In genomic region chr21:42624095-42624830, GRCh38 we compare ENCODE assay signal across 1 cellular context.
A peak's percentile ranks its signal among the peaks of the same experiment; 100 is the strongest.
TF ChIP-seq lines count a peak whose summit lies in the region.

No MANE protein-coding gene starts in this region.

TF ChIP-seq in HepG2, 621 proteins besides CTCF, POLR2A, EP300 and RAD21 (continued from another document and continues in another):
- TF ChIP-seq DBP (CRISPR knock-in tag; IDR thresholded peaks at IDR 0.05; ENCODE audit: not compliant biosample characterization) (no peak), FOXA3 (CRISPR knock-in tag; IDR thresholded peaks at IDR 0.05) (peak; percentile 66), TIGD3 (CRISPR knock-in tag; IDR thresholded peaks at IDR 0.05; ENCODE audit: borderline replicate concordance) (no peak), ZNF746 (CRISPR knock-in tag; IDR thresholded peaks at IDR 0.05) (no peak), ZNF264 (CRISPR knock-in tag; IDR thresholded peaks at IDR 0.05) (peak; percentile 20; the same call in 1 of the 2 replicates), MTA1 (CRISPR knock-in tag; IDR thresholded peaks at IDR 0.05; ENCODE audit: borderline replicate concordance) (no peak), MAZ (IDR thresholded peaks at IDR 0.05; ENCODE audit: borderline replicate concordance, low read depth, low read length) (no peak), MAZ (CRISPR knock-in tag; IDR thresholded peaks at IDR 0.05; ENCODE audit: low read depth) (peak; percentile 15; the same call in 1 of the 2 replicates), GABPB1 (CRISPR knock-in tag; IDR thresholded peaks at IDR 0.05) (no peak), BRF2 (CRISPR knock-in tag; IDR thresholded peaks at IDR 0.05) (no peak), FOXO1 (CRISPR knock-in tag; IDR thresholded peaks at IDR 0.05) (peak; percentile 59; the same call in 1 of the 2 replicates), ZNF839 (CRISPR knock-in tag; IDR thresholded peaks at IDR 0.05; ENCODE audit: borderline replicate concordance) (no peak), ONECUT2 (CRISPR knock-in tag; IDR thresholded peaks at IDR 0.05) (peak; percentile 48; the same call in 1 of the 2 replicates), ZNF615 (CRISPR knock-in tag; IDR thresholded peaks at IDR 0.05; ENCODE audit: borderline replicate concordance) (no peak), HDAC2 (CRISPR knock-in tag; IDR thresholded peaks at IDR 0.05) (peak; percentile 27; the same call in 1 of the 2 replicates), TEAD3 (CRISPR knock-in tag; optimal IDR thresholded peaks at IDR 0.05; ENCODE audit: borderline replicate concordance) (no peak), KIAA2018 (CRISPR knock-in tag; IDR thresholded peaks at IDR 0.05; ENCODE audit: borderline replicate concordance) (no peak), ZNF772 (CRISPR knock-in tag; IDR thresholded peaks at IDR 0.05) (peak; percentile 29; the same call in 1 of the 2 replicates), FOXA1 (IDR thresholded peaks at IDR 0.05) (no peak), FOXA1 (CRISPR knock-in tag; IDR thresholded peaks at IDR 0.05) (peak; percentile 51), TARDBP (CRISPR knock-in tag; IDR thresholded peaks at IDR 0.05) (0 out of 2 replicates have a peak, but pooled peaks have one; percentile 11), ZNF224 (CRISPR knock-in tag; IDR thresholded peaks at IDR 0.05) (no peak), ZFP62 (CRISPR knock-in tag; IDR thresholded peaks at IDR 0.05) (no peak), ZNF33B (CRISPR knock-in tag; IDR thresholded peaks at IDR 0.05) (no peak), ZNF274 (CRISPR knock-in tag; IDR thresholded peaks at IDR 0.05) (no peak; the same call in 1 of the 2 replicates), ZNF878 (CRISPR knock-in tag; IDR thresholded peaks at IDR 0.05) (no peak), ATRX (CRISPR knock-in tag; IDR thresholded peaks at IDR 0.05; ENCODE audit: borderline replicate concordance) (no peak), ZNF788 (CRISPR knock-in tag; IDR thresholded peaks at IDR 0.05; ENCODE audit: borderline replicate concordance) (no peak), SRF (IDR thresholded peaks at IDR 0.05; ENCODE audit: low read depth, low read length) (no peak), ZNF629 (CRISPR knock-in tag; conservative IDR thresholded peaks at IDR 0.05) (no peak), ZNF574 (CRISPR knock-in tag; IDR thresholded peaks at IDR 0.05) (0 out of 2 replicates have a peak, but pooled peaks have one; percentile 41), AHDC1 (CRISPR knock-in tag; IDR thresholded peaks at IDR 0.05; ENCODE audit: borderline replicate concordance) (peak; percentile 76; the same call in 1 of the 2 replicates), ELF3 (CRISPR knock-in tag; IDR thresholded peaks at IDR 0.05) (peak; percentile 84), ZNF280D (CRISPR knock-in tag; IDR thresholded peaks at IDR 0.05) (0 out of 2 replicates have a peak, but pooled peaks have one; percentile 13), ADNP (CRISPR knock-in tag; IDR thresholded peaks at IDR 0.05) (no peak), ZNF430 (CRISPR knock-in tag; IDR thresholded peaks at IDR 0.05) (no peak), PAX8 (CRISPR knock-in tag; IDR thresholded peaks at IDR 0.05; ENCODE audit: borderline replicate concordance) (no peak), ATM (IDR thresholded peaks at IDR 0.05; ENCODE audit: borderline replicate concordance) (no peak), ZNF235 (CRISPR knock-in tag; IDR thresholded peaks at IDR 0.05; ENCODE audit: borderline replicate concordance) (no peak)
